Comparison of ENCODE assay signal across 21 cellular contexts in genomic region chr3:146115619-146116018, GRCh38. TPM values are rescaled to one million over a fixed set of nuclear protein-coding genes. Genes with fewer than 3 reads are reported as not detected.
DNase-seq lines count a peak whose midpoint lies in the region; TF ChIP-seq lines count a peak whose summit lies in the region.
"Had no signal": no experiment of that assay in that cellular context is flagged by ENCODE, and none has a peak within 500 bp of the region (broad histone marks: within the 10 kb centered on the region; RNA-seq: fewer than 3 reads in every experiment).

No MANE protein-coding gene starts in this region.

- H3K27ac Mint-ChIP-seq in osteocyte (ENCODE audit: unreplicated experiment): peak overlapping the region; percentile 9
- H3K27ac Mint-ChIP-seq: CD4-positive, CD25-positive, alpha-beta regulatory T cell; T-cell had no signal

- no peak overlapping the region for H3K4me3 ChIP-seq in GM23248
- no peak overlapping the region for H3K4me3 ChIP-seq in hepatocyte
- H3K4me3 ChIP-seq: SJCRH30 had no signal

- in situ Hi-C loops in GM23248 (cut with MboI): no loop called here

- H3K36me3 ChIP-seq in GM23248 (ENCODE audit: low read depth) (peaks cover 45% of the 10 kb centered on the region), hepatocyte (replicated peaks; ENCODE audit: insufficient read depth, low read depth) (no peaks in the 10 kb centered on the region)

- peaks cover 65% of the 10 kb centered on the region for H3K36me3 Mint-ChIP-seq in osteocyte (ENCODE audit: unreplicated experiment)
- H3K36me3 Mint-ChIP-seq: CD4-positive, CD25-positive, alpha-beta regulatory T cell; T-cell had no signal

- peaks cover 21% of the 10 kb centered on the region for H3K9me3 Mint-ChIP-seq in osteocyte (ENCODE audit: unreplicated experiment)

- no peak overlapping the region for H3K4me3 Mint-ChIP-seq in osteocyte (ENCODE audit: unreplicated experiment)
- H3K4me3 Mint-ChIP-seq: CD4-positive, CD25-positive, alpha-beta regulatory T cell; T-cell had no signal

- H3K9me3 ChIP-seq in GM23248 (ENCODE audit: low read depth) (no peaks in the 10 kb centered on the region), hepatocyte (ENCODE audit: low read depth) (no peaks in the 10 kb centered on the region)
- H3K9me3 ChIP-seq: SJCRH30 had no signal

- H3K79me2 ChIP-seq in GM23248 (ENCODE audit: insufficient read depth) (peaks cover 47% of the 10 kb centered on the region), hepatocyte (peaks cover 9% of the 10 kb centered on the region)

- peaks cover 29% of the 10 kb centered on the region for H3K4me1 Mint-ChIP-seq in osteocyte (ENCODE audit: unreplicated experiment)
- H3K4me1 Mint-ChIP-seq: CD4-positive, CD25-positive, alpha-beta regulatory T cell; T-cell had no signal

- no peaks in the 10 kb centered on the region for H4K20me1 ChIP-seq in GM23248 (ENCODE audit: insufficient read depth)
- H4K20me1 ChIP-seq in hepatocyte (ENCODE audit: insufficient read depth, poor library complexity, severe bottlenecking): no peaks in the 10 kb centered on the region

- no peaks in the 10 kb centered on the region for H3K27me3 Mint-ChIP-seq in osteocyte (ENCODE audit: unreplicated experiment)
- H3K27me3 Mint-ChIP-seq: CD4-positive, CD25-positive, alpha-beta regulatory T cell; T-cell had no signal

- no peak overlapping the region for H3K9ac ChIP-seq in GM23248

- no peak overlapping the region for H3K4me2 ChIP-seq in GM23248 (ENCODE audit: unreplicated experiment)
- no peak overlapping the region for H3K4me2 ChIP-seq in hepatocyte

- peaks cover 37% of the 10 kb centered on the region for H3F3A ChIP-seq in GM23248 (ENCODE audit: insufficient read depth)

- H3K27me3 ChIP-seq in GM23248 (replicated peaks; ENCODE audit: insufficient read depth): no peaks in the 10 kb centered on the region
- H3K27me3 ChIP-seq in hepatocyte: no peaks in the 10 kb centered on the region
- H3K27me3 ChIP-seq: SJCRH30 had no signal

- peak overlapping the region; percentile 100; the same call in 1 of the 2 replicates for H3K27ac ChIP-seq in GM23248
- H3K27ac ChIP-seq in hepatocyte: peak overlapping the region; percentile 25
- H3K27ac ChIP-seq: SJCRH30 had no signal

- H3K4me1 ChIP-seq in GM23248 (ENCODE audit: insufficient read depth) (peaks cover 18% of the 10 kb centered on the region), hepatocyte (ENCODE audit: insufficient read depth) (no peaks in the 10 kb centered on the region)
- H3K4me1 ChIP-seq: Caco-2, SJCRH30 had no signal

- DNase-seq in GM23248 (no peak), M059J (ENCODE audit: low read depth) (peak; percentile 40), hepatocyte (ENCODE audit: low spot score) (no peak), osteocyte (ENCODE audit: extremely low spot score, unreplicated experiment) (no peak), NCI-H2196 treated with DMSO at 0.1 percent for 48 hours (lab: John Stamatoyannopoulos, UW; ENCODE audit: unreplicated experiment) (no peak), NCI-H1105 (lab: John Stamatoyannopoulos, UW) (no peak), COR-L47 (lab: John Stamatoyannopoulos, UW) (no peak)
- DNase-seq: Caco-2; CD4-positive, CD25-positive, alpha-beta regulatory T cell; Karpas-422; MM.1S; NCI-H1048; NCI-H1436; NCI-H187 treated with DMSO at 0.1 percent for 48 hours; NCI-H2107; NCI-H226; NCI-H510A treated with DMSO at 0.1 percent for 48 hours; NCI-H748 treated with DMSO at 0.1 percent for 48 hours; NK-92 treated with Interleukin-12 subunit alpha and Interleukin-12 subunit beta, amount 100 ng/mL, for 24 hours; SJCRH30; T-cell had no signal

- H2AFZ ChIP-seq in GM23248 (no peak overlapping the region), hepatocyte (no peak overlapping the region)

- 98 to 100% methylated on average over 1 of the region's 1 CpG for WGBS in GM23248 (ENCODE audit: low coverage in 1 of 2, low lambda C conversion rate in 2 of 2, missing lambda C conversion rate in 2 of 2), 2 experiments
- 68% methylated on average over 1 of the region's 1 CpG for WGBS in hepatocyte (ENCODE audit: low lambda C conversion rate, missing lambda C conversion rate)

- H3K9me2 ChIP-seq in GM23248 (ENCODE audit: insufficient read depth): no peaks in the 10 kb centered on the region
- no peaks in the 10 kb centered on the region for H3K9me2 ChIP-seq in hepatocyte (replicated peaks; ENCODE audit: insufficient read depth)

- no peak for TF ChIP-seq CTCF in hepatocyte (IDR thresholded peaks at IDR 0.05; ENCODE audit: poor library complexity)
- no peak for TF ChIP-seq CTCF in osteocyte (IDR thresholded peaks at IDR 0.05)

RNA-seq across cellular contexts. Expression of gene PLOD2, which starts 45.4 kb away (rescaled TPM):
- 306 and 330 TPM in 2 replicates for total RNA-seq in GM23248 (2014; rRNA removed; shearing (Covaris generic))
- 288 and 300 TPM in 2 replicates for polyA plus RNA-seq in GM23248 (2016; fragmentation: Nextera tagmentation; extraction: Ambion mirVana)
- total RNA-seq in M059J (2014; rRNA removed; shearing (Covaris generic)): 240 and 344 TPM in 2 replicates
- 148 and 155 TPM in 2 replicates for total RNA-seq in hepatocyte
- 93.8 and 97.3 TPM in 2 replicates for polyA plus RNA-seq in hepatocyte
- total RNA-seq in osteocyte: 96.1 and 97.1 TPM in 2 replicates
- polyA plus RNA-seq: CD4-positive, CD25-positive, alpha-beta regulatory T cell had no signal
